In the genomic region with DNA sequence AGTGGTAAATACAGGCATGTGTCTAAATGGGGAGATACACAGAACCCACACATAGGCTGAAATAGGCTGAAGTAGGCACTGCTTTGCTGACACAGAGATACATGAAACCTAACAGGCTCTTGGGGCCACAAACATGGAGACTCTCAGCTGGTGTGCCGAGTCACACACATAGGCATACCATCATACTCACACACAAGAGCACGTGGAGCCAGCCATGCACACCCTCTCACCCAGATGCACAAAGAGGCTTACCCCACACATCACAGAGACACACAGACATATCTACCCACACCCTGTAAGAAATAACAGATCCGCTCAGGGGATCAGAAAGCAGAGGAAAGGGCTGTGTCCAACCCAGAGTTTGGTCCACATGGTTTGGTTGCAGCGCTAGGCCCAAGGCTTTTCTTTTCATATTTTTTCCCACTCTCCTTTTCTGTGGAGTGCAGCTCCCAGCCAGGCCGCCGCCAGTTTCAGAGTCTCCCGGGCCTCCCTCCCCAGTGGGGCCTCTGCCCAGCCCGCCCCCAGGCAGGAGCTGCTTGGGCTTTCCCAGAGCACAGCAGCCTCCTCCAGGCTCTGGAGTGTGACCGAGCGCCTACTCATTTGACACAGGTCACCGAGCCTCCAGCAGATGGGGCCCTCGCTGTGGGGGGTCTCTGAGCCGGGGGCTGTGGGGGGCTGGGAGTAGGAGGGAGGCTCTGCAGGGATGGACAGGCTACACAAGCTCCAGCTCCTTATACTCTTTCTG, we compare ENCODE assay signal across 2 cellular contexts.
TF ChIP-seq lines count a peak whose summit lies in the region.

No MANE protein-coding gene starts in this region.

TF ChIP-seq in IMR-90, 13 proteins besides CTCF, POLR2A, EP300 and RAD21:
- no peak for TF ChIP-seq RCOR1 (IDR thresholded peaks at IDR 0.05; ENCODE audit: insufficient replicate concordance, low read length)
- TF ChIP-seq, protein P1, sequence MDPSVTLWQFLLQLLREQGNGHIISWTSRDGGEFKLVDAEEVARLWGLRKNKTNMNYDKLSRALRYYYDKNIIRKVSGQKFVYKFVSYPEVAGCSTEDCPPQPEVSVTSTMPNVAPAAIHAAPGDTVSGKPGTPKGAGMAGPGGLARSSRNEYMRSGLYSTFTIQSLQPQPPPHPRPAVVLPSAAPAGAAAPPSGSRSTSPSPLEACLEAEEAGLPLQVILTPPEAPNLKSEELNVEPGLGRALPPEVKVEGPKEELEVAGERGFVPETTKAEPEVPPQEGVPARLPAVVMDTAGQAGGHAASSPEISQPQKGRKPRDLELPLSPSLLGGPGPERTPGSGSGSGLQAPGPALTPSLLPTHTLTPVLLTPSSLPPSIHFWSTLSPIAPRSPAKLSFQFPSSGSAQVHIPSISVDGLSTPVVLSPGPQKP (IDR thresholded peaks at IDR 0.05; ENCODE audit: borderline replicate concordance, low read depth, low read length) = no peak
- TF ChIP-seq FOS (IDR thresholded peaks at IDR 0.05; ENCODE audit: low read depth, low read length) = no peak
- TF ChIP-seq SMC3 (IDR thresholded peaks at IDR 0.05; ENCODE audit: low read depth, low read length) = no peak
- no peak for TF ChIP-seq RFX5 (IDR thresholded peaks at IDR 0.05; ENCODE audit: low read depth, low read length)
- TF ChIP-seq MAFK (IDR thresholded peaks at IDR 0.05; ENCODE audit: low read depth, low read length) = no peak
- no peak for TF ChIP-seq CHD1 (IDR thresholded peaks at IDR 0.05; ENCODE audit: low read depth, low read length)
- no peak for TF ChIP-seq NFE2L2 (IDR thresholded peaks at IDR 0.05; ENCODE audit: low read depth, low read length)
- no peak for TF ChIP-seq MAZ (IDR thresholded peaks at IDR 0.05; ENCODE audit: borderline replicate concordance, low read depth, low read length)
- TF ChIP-seq, protein P2, sequence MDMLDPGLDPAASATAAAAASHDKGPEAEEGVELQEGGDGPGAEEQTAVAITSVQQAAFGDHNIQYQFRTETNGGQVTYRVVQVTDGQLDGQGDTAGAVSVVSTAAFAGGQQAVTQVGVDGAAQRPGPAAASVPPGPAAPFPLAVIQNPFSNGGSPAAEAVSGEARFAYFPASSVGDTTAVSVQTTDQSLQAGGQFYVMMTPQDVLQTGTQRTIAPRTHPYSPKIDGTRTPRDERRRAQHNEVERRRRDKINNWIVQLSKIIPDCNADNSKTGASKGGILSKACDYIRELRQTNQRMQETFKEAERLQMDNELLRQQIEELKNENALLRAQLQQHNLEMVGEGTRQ (IDR thresholded peaks at IDR 0.05; ENCODE audit: low read depth, low read length) = no peak
- TF ChIP-seq BHLHE40 (IDR thresholded peaks at IDR 0.05; ENCODE audit: low read depth, low read length) = no peak
- no peak for TF ChIP-seq CEBPB (IDR thresholded peaks at IDR 0.05; ENCODE audit: low read depth, low read length)
- TF ChIP-seq MXI1 (IDR thresholded peaks at IDR 0.05; ENCODE audit: borderline replicate concordance, low read depth, low read length) = no peak

TF ChIP-seq in K562, 482 proteins besides CTCF, POLR2A, EP300 and RAD21:
- TF ChIP-seq PCBP1 (IDR thresholded peaks at IDR 0.05; ENCODE audit: low read depth, low read length, poor library complexity, severe bottlenecking) = no peak
- no peak for TF ChIP-seq ELF1 (tag; IDR thresholded peaks at IDR 0.05)
- TF ChIP-seq, protein P3, sequence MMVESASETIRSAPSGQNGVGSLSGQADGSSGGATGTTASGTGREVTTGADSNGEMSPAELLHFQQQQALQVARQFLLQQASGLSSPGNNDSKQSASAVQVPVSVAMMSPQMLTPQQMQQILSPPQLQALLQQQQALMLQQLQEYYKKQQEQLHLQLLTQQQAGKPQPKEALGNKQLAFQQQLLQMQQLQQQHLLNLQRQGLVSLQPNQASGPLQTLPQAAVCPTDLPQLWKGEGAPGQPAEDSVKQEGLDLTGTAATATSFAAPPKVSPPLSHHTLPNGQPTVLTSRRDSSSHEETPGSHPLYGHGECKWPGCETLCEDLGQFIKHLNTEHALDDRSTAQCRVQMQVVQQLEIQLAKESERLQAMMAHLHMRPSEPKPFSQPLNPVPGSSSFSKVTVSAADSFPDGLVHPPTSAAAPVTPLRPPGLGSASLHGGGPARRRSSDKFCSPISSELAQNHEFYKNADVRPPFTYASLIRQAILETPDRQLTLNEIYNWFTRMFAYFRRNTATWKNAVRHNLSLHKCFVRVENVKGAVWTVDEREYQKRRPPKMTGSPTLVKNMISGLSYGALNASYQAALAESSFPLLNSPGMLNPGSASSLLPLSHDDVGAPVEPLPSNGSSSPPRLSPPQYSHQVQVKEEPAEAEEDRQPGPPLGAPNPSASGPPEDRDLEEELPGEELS (CRISPR knock-in tag; IDR thresholded peaks at IDR 0.05; ENCODE audit: borderline replicate concordance) = no peak
- no peak for TF ChIP-seq HNRNPLL (IDR thresholded peaks at IDR 0.05; ENCODE audit: low read depth, low read length, poor library complexity, severe bottlenecking)
- TF ChIP-seq EHMT2 (IDR thresholded peaks at IDR 0.05) = no peak
- no peak for TF ChIP-seq NR2C2 (CRISPR knock-in tag; IDR thresholded peaks at IDR 0.05)
- TF ChIP-seq NR2C2 (tag; IDR thresholded peaks at IDR 0.05) = no peak
